In the genomic region with DNA sequence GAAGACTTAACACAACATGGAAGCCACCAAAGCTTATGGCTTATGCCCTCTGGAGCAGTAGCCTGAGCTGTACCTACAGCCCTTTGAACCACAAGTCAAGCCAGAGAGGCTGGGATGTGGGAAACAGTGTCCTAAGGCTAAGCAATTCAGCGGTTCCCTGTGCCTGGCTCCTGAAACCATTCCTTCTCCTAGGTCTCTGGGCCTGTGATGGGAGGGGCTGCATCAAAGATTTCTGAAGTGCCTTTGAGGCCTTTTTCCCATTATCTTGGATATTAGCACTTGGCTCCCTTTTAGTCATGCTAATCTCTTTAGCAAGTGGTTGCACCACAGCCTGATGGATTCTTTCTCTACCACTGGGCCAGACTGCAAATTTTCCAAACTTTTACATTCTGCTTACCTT, we compare ENCODE assay signal across 26 cellular contexts.
"Had no signal": no experiment of that assay in that cellular context is flagged by ENCODE, and none has a peak within 500 bp of the region (broad histone marks: within the 10 kb centered on the region; RNA-seq: fewer than 3 reads in every experiment).

No MANE protein-coding gene starts in this region.

- H3K27me3 Mint-ChIP-seq: memory B cell had no signal

- H3K4me3 ChIP-seq: esophagus squamous epithelium, heart right ventricle, lung, ovary, psoas muscle, sigmoid colon, stomach, thyroid gland, vagina had no signal

- H3K4me1 ChIP-seq: esophagus squamous epithelium, heart right ventricle, psoas muscle, sigmoid colon, stomach, thyroid gland, vagina had no signal

- DNase-seq: dermis blood vessel endothelial cell; effector memory CD4-positive, alpha-beta T cell; erythroblast; esophagus squamous epithelium; foreskin melanocyte; glutamatergic neuron; heart right ventricle; hippocampal formation; kidney; natural killer cell; occipital lobe; ovary; psoas muscle; right cardiac atrium; sigmoid colon; stimulated activated CD4-positive, alpha-beta T cell treated with anti-CD3 and anti-CD28 coated beads, Interleukin-2, amount 100 ng/mL, for 24 hours; stimulated activated CD4-positive, alpha-beta T cell treated with anti-CD3 and anti-CD28 coated beads, Interleukin-4, amount 100 ng/mL, for 24 hours; stimulated activated naive CD4-positive, alpha-beta T cell treated with Interleukin-2 at 50 U/mL for 16 hours; stomach; thyroid gland; trophoblast cell had no signal

- H3K4me3 Mint-ChIP-seq: memory B cell; natural killer cell; stimulated activated effector memory CD8-positive, alpha-beta T cell treated with anti-CD3 and anti-CD28 coated beads, Interleukin-12 subunit alpha, Interleukin-12 subunit beta, amount 100 ng/mL, for 72 hours had no signal

- H3K27ac ChIP-seq: esophagus squamous epithelium, heart right ventricle, ovary, psoas muscle, sigmoid colon, stomach, thyroid gland, vagina had no signal

- FAIRE-seq: endometrium, kidney had no signal

- H3K27me3 ChIP-seq: ovary, sigmoid colon, thyroid gland, vagina had no signal

- H3K36me3 Mint-ChIP-seq: natural killer cell; stimulated activated effector memory CD8-positive, alpha-beta T cell treated with anti-CD3 and anti-CD28 coated beads, Interleukin-12 subunit alpha, Interleukin-12 subunit beta, amount 100 ng/mL, for 72 hours had no signal

- H3K9me3 ChIP-seq: sigmoid colon, thyroid gland, vagina had no signal

- H3K27ac Mint-ChIP-seq: memory B cell; natural killer cell; stimulated activated effector memory CD8-positive, alpha-beta T cell treated with anti-CD3 and anti-CD28 coated beads, Interleukin-12 subunit alpha, Interleukin-12 subunit beta, amount 100 ng/mL, for 72 hours had no signal

- H3K36me3 ChIP-seq: esophagus squamous epithelium, heart right ventricle, ovary, sigmoid colon, stomach, thyroid gland, vagina had no signal

- H3K4me1 Mint-ChIP-seq: memory B cell; natural killer cell; stimulated activated effector memory CD8-positive, alpha-beta T cell treated with anti-CD3 and anti-CD28 coated beads, Interleukin-12 subunit alpha, Interleukin-12 subunit beta, amount 100 ng/mL, for 72 hours had no signal
